In the genomic region with DNA sequence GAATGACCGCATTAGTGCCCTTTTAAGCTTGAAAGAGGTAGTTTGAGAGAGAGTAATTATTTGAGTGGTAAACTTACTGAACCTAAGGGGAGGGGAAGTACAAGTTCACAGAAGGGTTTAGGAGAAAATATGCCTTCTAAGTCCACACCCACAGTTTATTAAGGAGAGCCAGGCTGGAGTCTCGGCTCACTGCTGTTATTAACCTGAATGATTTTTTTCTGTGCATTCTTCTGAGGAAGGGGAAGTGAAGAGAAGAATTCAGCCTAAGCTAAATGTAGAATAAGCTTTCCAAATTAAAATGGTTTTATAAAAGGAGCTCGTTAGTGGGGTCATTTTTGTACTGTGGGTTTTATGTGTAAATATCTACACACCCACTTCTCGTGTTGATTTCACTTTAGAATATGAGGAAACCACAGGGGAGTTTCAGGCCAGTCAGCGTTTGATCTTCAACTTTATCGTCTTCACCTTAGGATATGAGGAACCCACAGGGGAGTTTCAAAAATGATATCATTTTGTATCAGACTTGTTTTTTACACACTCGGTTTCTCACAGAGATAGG, we compare ENCODE assay signal across 9 cellular contexts. TPM values are rescaled to one million over a fixed set of nuclear protein-coding genes. Genes with fewer than 3 reads are reported as not detected.
A peak's percentile ranks its signal among the peaks of the same experiment; 100 is the strongest.
DNase-seq lines count a peak whose midpoint lies in the region; ATAC-seq and TF ChIP-seq lines count a peak whose summit lies in the region.
"Had no signal": no experiment of that assay in that cellular context is flagged by ENCODE, and none has a peak within 500 bp of the region (broad histone marks: within the 10 kb centered on the region; RNA-seq: fewer than 3 reads in every experiment).

No MANE protein-coding gene starts in this region.

- 0 out of 2 replicates have a peak, but pooled peaks cover 20% of the 10 kb centered on the region for H3K4me1 ChIP-seq in GM23248 (ENCODE audit: insufficient read depth)
- H3K4me1 ChIP-seq in SJCRH30, result no peaks in the 10 kb centered on the region
- H3K4me1 ChIP-seq in body of pancreas, result peaks cover 22% of the 10 kb centered on the region
- peaks cover 28% of the 10 kb centered on the region for H3K4me1 ChIP-seq in suprapubic skin

- 2 to 5% methylated on average over 7 of the region's 7 CpGs for WGBS in GM23248 (ENCODE audit: low coverage in 1 of 2, low lambda C conversion rate in 2 of 2, missing lambda C conversion rate in 2 of 2), 2 experiments
- WGBS in body of pancreas, 2 donors, result 0% methylated on average over 7 of the region's 7 CpGs
- WGBS in suprapubic skin, result 2% methylated on average over 7 of the region's 7 CpGs

- peak overlapping the region; percentile 95 for H3K27ac ChIP-seq in GM23248
- no peak overlapping the region for H3K27ac ChIP-seq in SJCRH30
- peak overlapping the region; percentile 98 to 100 (median 100) for H3K27ac ChIP-seq in body of pancreas
- H3K27ac ChIP-seq in suprapubic skin, result peak overlapping the region; percentile 100

- no peak for TF ChIP-seq EP300 in suprapubic skin (IDR thresholded peaks at IDR 0.05)

- peaks cover 29% of the 10 kb centered on the region for H3F3A ChIP-seq in GM23248 (ENCODE audit: insufficient read depth)

- peaks cover 20% of the 10 kb centered on the region; the same call in 1 of the 2 replicates for H3K36me3 ChIP-seq in GM23248 (ENCODE audit: low read depth)
- peaks cover 3% of the 10 kb centered on the region; the same call in 1 of the 2 replicates for H3K36me3 ChIP-seq in SJCRH30
- peaks cover 0 to 3% of the 10 kb centered on the region in 2 donors for H3K36me3 ChIP-seq in body of pancreas (replicated peaks in 1 of 2; ENCODE audit: insufficient read depth in 1 of 2, low read depth in 2 of 2)
- peaks cover 17% of the 10 kb centered on the region for H3K36me3 ChIP-seq in suprapubic skin

- H3K4me3 ChIP-seq in GM23248 (peak overlapping the region; percentile 91), SJCRH30 (peak overlapping the region; percentile 88), body of pancreas (peak overlapping the region; percentile 63 to 65), suprapubic skin (peak overlapping the region; percentile 94)

- TF ChIP-seq CTCF in body of pancreas (IDR thresholded peaks at IDR 0.05) (no peak), suprapubic skin (IDR thresholded peaks at IDR 0.05) (no peak)

- ATAC-seq in body of pancreas (no peak), GM21367 (IDR thresholded peaks at IDR 0.05; ENCODE audit: unreplicated experiment) (no peak), sciatic nerve (no peak)

- no peaks in the 10 kb centered on the region for H3K9me2 ChIP-seq in GM23248 (ENCODE audit: insufficient read depth)

- peak overlapping the region; percentile 89 for H3K4me2 ChIP-seq in GM23248 (ENCODE audit: unreplicated experiment)

- no peak for TF ChIP-seq POLR2A in body of pancreas (IDR thresholded peaks at IDR 0.05)
- no peak for TF ChIP-seq POLR2A in suprapubic skin (IDR thresholded peaks at IDR 0.05)

- peak; percentile 36 for DNase-seq in GM23248
- DNase-seq in SJCRH30, result peak in 1 of 2 experiments; percentile 12
- DNase-seq in body of pancreas, result no peak
- peak; percentile 33 for DNase-seq in medulla oblongata (ENCODE audit: extremely low spot score)
- DNase-seq in suprapubic skin (ENCODE audit: low spot score in 2 of 2), result no peak
- DNase-seq in pons (ENCODE audit: low spot score), result no peak
- DNase-seq in sciatic nerve (ENCODE audit: low spot score), result no peak

- peak overlapping the region; percentile 97 for H3K9ac ChIP-seq in GM23248

- intact Hi-C loops in body of pancreas (cut with DNase I) (no loop called here), sciatic nerve (cut with DNase I) (no loop called here)

- in situ Hi-C loops in GM23248 (cut with MboI), result no loop called here

- peak overlapping the region; percentile 79 for H2AFZ ChIP-seq in GM23248

- H3K9me3 ChIP-seq in GM23248 (ENCODE audit: low read depth) (no peaks in the 10 kb centered on the region), SJCRH30 (replicated peaks) (no peaks in the 10 kb centered on the region), body of pancreas (no peaks in the 10 kb centered on the region), suprapubic skin (no peaks in the 10 kb centered on the region)

- no peaks in the 10 kb centered on the region for H4K20me1 ChIP-seq in GM23248 (ENCODE audit: insufficient read depth)

- peaks cover 58% of the 10 kb centered on the region for H3K79me2 ChIP-seq in GM23248 (ENCODE audit: insufficient read depth)

- H3K27me3 ChIP-seq in GM23248 (replicated peaks; ENCODE audit: insufficient read depth) (no peaks in the 10 kb centered on the region), SJCRH30 (no peaks in the 10 kb centered on the region), body of pancreas (no peaks in the 10 kb centered on the region), suprapubic skin (no peaks in the 10 kb centered on the region)

RNA-seq across cellular contexts. Expression of a gene that starts 1.5 kb away (rescaled TPM):
- total RNA-seq in GM23248 (2014; rRNA removed; shearing (Covaris generic)), result 2.3 and 3.0 TPM in 2 replicates
- 3.4 and 3.6 TPM in 2 replicates for polyA plus RNA-seq in GM23248 (2016; fragmentation: Nextera tagmentation; extraction: Ambion mirVana)
- total RNA-seq in SJCRH30 (2014; rRNA removed; shearing (Covaris generic)), result 3.4 and 5.2 TPM in 2 replicates
- total RNA-seq in body of pancreas (1 to 10 TPM; 6.0 to 9.2 TPM), suprapubic skin (10 to 100 TPM in 3 of 4 donors, 1 to 10 TPM in 1; 8.1 to 15.9 (median 10.4) TPM), sciatic nerve (14.2 TPM)

RNA-seq across cellular contexts. Expression of a gene that starts 5.1 kb away (rescaled TPM):
- not detected in 2 replicates for total RNA-seq in GM23248 (2014; rRNA removed; shearing (Covaris generic))
- polyA plus RNA-seq in GM23248 (2016; fragmentation: Nextera tagmentation; extraction: Ambion mirVana), result 0.04 and 0.08 TPM in 2 replicates
- total RNA-seq in SJCRH30 (2014; rRNA removed; shearing (Covaris generic)), result 0.06 TPM in 1 of 2 replicates, not detected in the other
- total RNA-seq in body of pancreas, result under 1 TPM in 1 of 2 donors, not detected in 1; 0.26 TPM
- total RNA-seq in suprapubic skin, result under 1 TPM in 1 of 4 donors, not detected in 3; 0.40 TPM
- not detected for total RNA-seq in sciatic nerve
- total RNA-seq: T-helper 1 cell treated with Interleukin-12 subunit alpha and Interleukin-12 subunit beta and Interleukin-4 antibody, amounts not matched to agents 30 ng/mL and 1 ng/mL, for 36 hours had no signal

Comparison
In these comparisons a context has a peak if more than half of its experiments do, and no peak if none do; other contexts are left out.
1. DNase-seq: peak in GM23248 (single experiment) and medulla oblongata (single experiment); none in body of pancreas (0 of 4), suprapubic skin (0 of 2), pons (single experiment) and sciatic nerve (single experiment).
2. Peak in every context shown above with its lines, with median percentiles within 50 percentile points of each other: H3K4me3 ChIP-seq.